ENCODE assay signal across 14 cellular contexts in genomic region chr6:129493396-129493902, GRCh38.
DNase-seq lines count a peak whose midpoint lies in the region; ATAC-seq, FAIRE-seq and TF ChIP-seq lines count a peak whose summit lies in the region.
"Had no signal": no experiment of that assay in that cellular context is flagged by ENCODE, and none has a peak within 500 bp of the region (broad histone marks: within the 10 kb centered on the region; RNA-seq: fewer than 3 reads in every experiment).

No MANE protein-coding gene starts in this region.

- no peaks in the 10 kb centered on the region for H3K9me3 ChIP-seq in A549

- FAIRE-seq in A549 (lab: Jason Lieb, UNC) = no peak

- no peak for TF ChIP-seq EP300 in A549 (IDR thresholded peaks at IDR 0.05)

- POLR2A ChIA-PET in A549 (lab: Yijun Ruan, JAX) = no interaction called here

- CTCF ChIA-PET in A549 (lab: Yijun Ruan, JAX) = interaction anchor here (0.6 to 1.3 kb wide), 3 partner anchors 8 to 236 kb away, joined by 3 read pairs; no protein-coding TSS in a partner anchor

- no peak for TF ChIP-seq POLR2A in A549 (IDR thresholded peaks at IDR 0.05; ENCODE audit: low read length)

- no peak for TF ChIP-seq RAD21 in A549 (conservative IDR thresholded peaks at IDR 0.05 in 1 of 2, IDR thresholded peaks at IDR 0.05 in 1 of 2)

- peak overlapping the region; percentile 28 for H3K4me2 ChIP-seq in A549

- no peak for DNase-seq in A549 (ENCODE audit: low read depth in 1 of 2, low spot score in 1 of 2)
- peak; percentile 54 for DNase-seq in ELR (ENCODE audit: low read depth)
- DNase-seq in amniotic epithelial cell (ENCODE audit: low read depth) = peak; percentile 66
- DNase-seq in iris pigment epithelial cell (ENCODE audit: low read depth) = peak; percentile 50
- DNase-seq in HPDE6-E6E7 (ENCODE audit: extremely low spot score) = no peak
- DNase-seq: activated gamma-delta T cell; mesendoderm; NCI-H1436; stimulated activated naive CD8-positive, alpha-beta T cell treated with anti-CD3 and anti-CD28 coated beads, Interleukin-15, amount 100 ng/mL, for 72 hours had no signal

- ATAC-seq in A549 (no peak), GM19455 (IDR thresholded peaks at IDR 0.05; ENCODE audit: unreplicated experiment) (no peak), HG02642 (IDR thresholded peaks at IDR 0.05; ENCODE audit: poor library complexity, unreplicated experiment) (no peak), GM18502 (IDR thresholded peaks at IDR 0.05; ENCODE audit: poor library complexity, unreplicated experiment) (no peak)
- ATAC-seq: activated CD4-positive, CD25-positive, alpha-beta regulatory T cell treated with anti-CD3 and anti-CD28 coated beads, Interleukin-2, amount 50 U/mL, for 24 hours; stimulated activated naive CD8-positive, alpha-beta T cell treated with anti-CD3 and anti-CD28 coated beads, Interleukin-15, amount 100 ng/mL, for 72 hours had no signal

- H3K4me1 ChIP-seq in A549 = peaks cover 37% of the 10 kb centered on the region

- H3K4me3 ChIP-seq in A549 = no peak overlapping the region
- H3K4me3 ChIP-seq: SK-N-MC had no signal

- TF ChIP-seq CTCF in A549 (IDR thresholded peaks at IDR 0.05) = no peak

- peak overlapping the region; percentile 70 to 84; a peak in 5 of 6 replicates for H3K27ac ChIP-seq in A549
- H3K27ac ChIP-seq: SK-N-MC had no signal

- 16% methylated on average over 6 of the region's 6 CpGs for WGBS in A549 (ENCODE audit: missing lambda C conversion rate)

TF ChIP-seq in A549, 52 proteins besides CTCF, POLR2A, EP300 and RAD21:
- TF ChIP-seq JUNB (IDR thresholded peaks at IDR 0.05) = peak; percentile 38; the same call in 1 of the 2 replicates
- no peak for TF ChIP-seq TP53 (CRISPR knock-in tag; IDR thresholded peaks at IDR 0.05)
- no peak for TF ChIP-seq ZSCAN20 (CRISPR knock-in tag; IDR thresholded peaks at IDR 0.05)
- no peak for TF ChIP-seq NFE2L2 (conservative IDR thresholded peaks at IDR 0.05; ENCODE audit: low read length)
- no peak for TF ChIP-seq CHD4 (IDR thresholded peaks at IDR 0.05; ENCODE audit: borderline replicate concordance)
- TF ChIP-seq FOSB (CRISPR knock-in tag; IDR thresholded peaks at IDR 0.05) = no peak
- no peak for TF ChIP-seq ZFP36 (IDR thresholded peaks at IDR 0.05; ENCODE audit: borderline replicate concordance, partially characterized antibody)
TF ChIP-seq in A549: peak in this region for 1.

Comparison
In these comparisons a context has a peak if more than half of its experiments do, and no peak if none do; other contexts are left out.
1. DNase-seq: peak in ELR (single experiment), amniotic epithelial cell (single experiment) and iris pigment epithelial cell (single experiment); none in A549 (0 of 2) and HPDE6-E6E7 (single experiment).